Comparison of ENCODE assay signal across 11 cellular contexts in the genomic region with DNA sequence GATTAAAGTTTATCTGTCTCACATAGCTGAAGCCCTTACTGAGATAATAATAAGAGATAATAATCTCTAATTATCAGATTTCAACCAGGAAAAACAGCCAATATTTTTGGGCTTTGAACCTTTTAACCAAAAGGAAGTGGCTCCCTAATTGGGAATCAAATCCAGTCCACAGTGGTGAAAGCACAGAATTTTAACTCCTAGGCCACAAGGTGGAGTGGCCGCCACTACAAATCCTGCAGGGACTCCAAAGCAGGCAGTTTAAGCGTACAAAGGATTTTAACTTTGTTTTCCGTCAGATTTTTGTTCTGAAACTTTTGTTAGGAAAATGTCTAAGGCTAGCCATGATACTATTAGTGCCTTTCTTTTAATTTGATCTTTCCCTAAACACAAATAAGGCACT.
DNase-seq lines count a peak whose midpoint lies in the region; ATAC-seq and TF ChIP-seq lines count a peak whose summit lies in the region.
"Had no signal": no experiment of that assay in that cellular context is flagged by ENCODE, and none has a peak within 500 bp of the region (broad histone marks: within the 10 kb centered on the region; RNA-seq: fewer than 3 reads in every experiment).

No MANE protein-coding gene starts in this region.

- no peak overlapping the region for H3K27ac Mint-ChIP-seq in activated CD4-positive, alpha-beta T cell treated with anti-CD3 and anti-CD28 coated beads, Interleukin-2, amount 10 ng/mL, durations not matched to agents 24 days and 14 days

- intact Hi-C loops in IMR-90 (cut with micrococcal nuclease): loop anchor here (10.0 kb wide), 1 partner anchor 358 kb away; no protein-coding TSS in a partner anchor
- intact Hi-C loops in activated CD4-positive, alpha-beta T cell treated with anti-CD3 and anti-CD28 coated beads, Interleukin-2, amount 10 ng/mL, durations not matched to agents 24 days and 14 days (cut with micrococcal nuclease): no loop called here

- peak; percentile 48 for TF ChIP-seq CTCF in IMR-90 (conservative IDR thresholded peaks at IDR 0.05; ENCODE audit: low read depth, low read length)
- TF ChIP-seq CTCF in liver (IDR thresholded peaks at IDR 0.05; ENCODE audit: low read depth, low read length, missing input control): peak; percentile 37

- H3K36me3 Mint-ChIP-seq in activated CD4-positive, alpha-beta T cell treated with anti-CD3 and anti-CD28 coated beads, Interleukin-2, amount 10 ng/mL, durations not matched to agents 24 days and 14 days (ENCODE audit: low read depth): no peaks in the 10 kb centered on the region

- H3K36me3 ChIP-seq in IMR-90 (ENCODE audit: control insufficient read depth, insufficient read depth, low read length): no peaks in the 10 kb centered on the region
- H3K36me3 ChIP-seq in liver (ENCODE audit: control insufficient read depth in 4 of 4, insufficient read depth in 3 of 4, low read depth in 1 of 4, low read length in 3 of 4): no peaks in the 10 kb centered on the region
- H3K36me3 ChIP-seq: tibial artery had no signal

- no peaks in the 10 kb centered on the region for H4K20me1 ChIP-seq in IMR-90 (ENCODE audit: insufficient read depth, low read length)

- peak; percentile 79 for ATAC-seq in IMR-90 (ENCODE audit: low read depth)

- CTCF ChIA-PET in IMR-90 (lab: Yijun Ruan, JAX): interaction anchor here (1.5 kb wide), 1 partner anchor 116 kb away, joined by 3 read pairs; no protein-coding TSS in a partner anchor

- no peaks in the 10 kb centered on the region for H3K9me1 ChIP-seq in IMR-90 (ENCODE audit: insufficient read depth, low read length)

- H3K4ac ChIP-seq in IMR-90 (ENCODE audit: low read depth, low read length): no peak overlapping the region

- no peaks in the 10 kb centered on the region for H3K4me1 Mint-ChIP-seq in activated CD4-positive, alpha-beta T cell treated with anti-CD3 and anti-CD28 coated beads, Interleukin-2, amount 10 ng/mL, durations not matched to agents 24 days and 14 days

- H3K4me3 Mint-ChIP-seq in activated CD4-positive, alpha-beta T cell treated with anti-CD3 and anti-CD28 coated beads, Interleukin-2, amount 10 ng/mL, durations not matched to agents 24 days and 14 days: no peak overlapping the region

- no peaks in the 10 kb centered on the region for H3K9me3 Mint-ChIP-seq in activated CD4-positive, alpha-beta T cell treated with anti-CD3 and anti-CD28 coated beads, Interleukin-2, amount 10 ng/mL, durations not matched to agents 24 days and 14 days

- H3K27me3 ChIP-seq in IMR-90 (ENCODE audit: control insufficient read depth, insufficient read depth, low read length) (no peaks in the 10 kb centered on the region), liver (ENCODE audit: control insufficient read depth in 4 of 4, insufficient read depth in 4 of 4, low read length in 3 of 4) (no peaks in the 10 kb centered on the region)
- H3K27me3 ChIP-seq: tibial artery had no signal

- WGBS in IMR-90 (ENCODE audit: extremely low coverage in 2 of 2, insufficient read length in 1 of 2), 2 experiments: no CpG with 5 or more reads among the region's 3 CpGs
- WGBS in liver: 34% methylated on average over 3 of the region's 3 CpGs

- H4K91ac ChIP-seq in IMR-90 (ENCODE audit: insufficient read depth, low read depth, low read length): no peak overlapping the region

- no peak overlapping the region for H3K9ac ChIP-seq in IMR-90 (ENCODE audit: low read depth, low read length)
- H3K9ac ChIP-seq in liver (ENCODE audit: low read depth in 1 of 2, low read length in 2 of 2): no peak overlapping the region

- no peak overlapping the region for H3K4me3 ChIP-seq in IMR-90 (ENCODE audit: insufficient read depth, low read depth, low read length)
- H3K4me3 ChIP-seq in liver (ENCODE audit: low read depth in 1 of 3, low read length in 3 of 3): no peak overlapping the region
- H3K4me3 ChIP-seq: tibial artery had no signal

- no peak overlapping the region for H2AK5ac ChIP-seq in IMR-90 (ENCODE audit: low read depth, low read length)

- H3K56ac ChIP-seq in IMR-90 (ENCODE audit: extremely low read depth, insufficient read depth, low read length): no peak overlapping the region

- peak; percentile 62 for TF ChIP-seq RAD21 in IMR-90 (IDR thresholded peaks at IDR 0.05; ENCODE audit: low read length)
- TF ChIP-seq RAD21 in liver (IDR thresholded peaks at IDR 0.05): peak; percentile 86 to 87

- peak; percentile 14 for DNase-seq in Daoy (ENCODE audit: low read depth)
- peak; percentile 37 for DNase-seq in IMR-90
- peak; percentile 66 for DNase-seq in astrocyte of the hippocampus (ENCODE audit: low read depth, low spot score)
- DNase-seq in COR-L47 (lab: John Stamatoyannopoulos, UW): no peak
- no peak for DNase-seq in GM19240 (ENCODE audit: insufficient read length, low spot score)
- no peak for DNase-seq in activated CD4-positive, alpha-beta T cell treated with anti-CD3 and anti-CD28 coated beads, Interleukin-2, amount 10 ng/mL, durations not matched to agents 24 days and 14 days
- no peak for DNase-seq in putamen (ENCODE audit: low spot score)
- DNase-seq: activated naive CD4-positive, alpha-beta T cell treated with anti-CD3 and anti-CD28 coated beads, Interleukin-2, amount 50 U/mL, for 16 hours; NCI-H510A; tibial artery had no signal

- dilution Hi-C loops in IMR-90 (cut with HindIII; ENCODE audit: low sequenced_read_pairs, unreplicated experiment): no loop called here

- H2AK9ac ChIP-seq in IMR-90 (replicated peaks; ENCODE audit: low read depth, low read length, poor library complexity): no peak overlapping the region

- no peak overlapping the region for H2BK120ac ChIP-seq in IMR-90 (ENCODE audit: low read depth, low read length)

- no peak overlapping the region for H3K23ac ChIP-seq in IMR-90 (ENCODE audit: low read depth, low read length)

- no peaks in the 10 kb centered on the region for H3K9me3 ChIP-seq in IMR-90 (ENCODE audit: control insufficient read depth, insufficient read depth, low read length)
- H3K9me3 ChIP-seq in liver (ENCODE audit: control insufficient read depth in 4 of 4, low read length in 3 of 4): no peaks in the 10 kb centered on the region
- H3K9me3 ChIP-seq: tibial artery had no signal

- H3K18ac ChIP-seq in IMR-90 (ENCODE audit: low read depth, low read length): no peak overlapping the region

- in situ Hi-C loops in IMR-90 (cut with MboI; ENCODE audit: low sequenced_read_pairs): loop anchor here (5.0 to 25.0 kb wide), 3 partner anchors 328 to 1646 kb away; no protein-coding TSS in a partner anchor

- H2BK5ac ChIP-seq in IMR-90 (ENCODE audit: low read depth, low read length, poor library complexity, severe bottlenecking): no peak overlapping the region

- H3K14ac ChIP-seq in IMR-90 (replicated peaks; ENCODE audit: low read depth, low read length): no peak overlapping the region

- TF ChIP-seq POLR2A in IMR-90 (IDR thresholded peaks at IDR 0.05; ENCODE audit: low read depth, low read length): no peak

- H3K79me1 ChIP-seq in IMR-90 (ENCODE audit: low read depth in 1 of 2, low read length in 2 of 2): no peaks in the 10 kb centered on the region

- no peak overlapping the region for H4K5ac ChIP-seq in IMR-90 (ENCODE audit: low read depth, low read length)

- H3K4me1 ChIP-seq in IMR-90 (ENCODE audit: control insufficient read depth, insufficient read depth, low read length) (no peaks in the 10 kb centered on the region), liver (ENCODE audit: control insufficient read depth in 4 of 4, insufficient read depth in 4 of 4, low read length in 3 of 4) (peaks cover 0 to 3% (median 0%) of the 10 kb centered on the region in 4 donors)
- H3K4me1 ChIP-seq: tibial artery had no signal

- POLR2A ChIA-PET in IMR-90 (lab: Charles Lee; ENCODE audit: unreplicated experiment): no interaction called here

- H4K8ac ChIP-seq in IMR-90 (ENCODE audit: low read depth in 2 of 2, low read length in 2 of 2): no peak overlapping the region

- no peak overlapping the region for H2AFZ ChIP-seq in IMR-90 (replicated peaks; ENCODE audit: low read length, poor library complexity)

- no peaks in the 10 kb centered on the region for H3K27me3 Mint-ChIP-seq in activated CD4-positive, alpha-beta T cell treated with anti-CD3 and anti-CD28 coated beads, Interleukin-2, amount 10 ng/mL, durations not matched to agents 24 days and 14 days

- no peak overlapping the region for H2BK15ac ChIP-seq in IMR-90 (ENCODE audit: low read depth, low read length)

- no peak overlapping the region for H3K4me2 ChIP-seq in IMR-90 (ENCODE audit: low read depth, low read length)

- BruUV-seq in IMR-90 (replicated peaks; lab: Mats Ljungman, UMichigan): no TSS peak

- H2BK20ac ChIP-seq in IMR-90 (ENCODE audit: low read depth, low read length): no peak overlapping the region

- H3K27ac ChIP-seq in IMR-90 (ENCODE audit: insufficient read depth, low read length): no peak overlapping the region
- H3K27ac ChIP-seq in liver (ENCODE audit: low read depth in 1 of 2, low read length in 2 of 2): no peak overlapping the region
- H3K27ac ChIP-seq: tibial artery had no signal

TF ChIP-seq in IMR-90, 13 proteins besides CTCF, POLR2A, EP300 and RAD21:
- TF ChIP-seq MXI1 (IDR thresholded peaks at IDR 0.05; ENCODE audit: borderline replicate concordance, low read depth, low read length): no peak
- TF ChIP-seq SMC3 (IDR thresholded peaks at IDR 0.05; ENCODE audit: low read depth, low read length): peak; percentile 62
- no peak for TF ChIP-seq MAFK (IDR thresholded peaks at IDR 0.05; ENCODE audit: low read depth, low read length)
- no peak for TF ChIP-seq CEBPB (IDR thresholded peaks at IDR 0.05; ENCODE audit: low read depth, low read length)
TF ChIP-seq in IMR-90: peak in this region for 1.

TF ChIP-seq in liver, 16 proteins besides CTCF, POLR2A, EP300 and RAD21:
- TF ChIP-seq RXRA (IDR thresholded peaks at IDR 0.05) (no peak), HNF4A (conservative IDR thresholded peaks at IDR 0.05) (peak in 1 of 2 donors; percentile 11)

Comparison
In these comparisons a context has a peak if more than half of its experiments do, and no peak if none do; other contexts are left out.
1. DNase-seq: peak in Daoy (single experiment), IMR-90 (single experiment) and astrocyte of the hippocampus (single experiment); none in COR-L47 (single experiment), GM19240 (single experiment), activated CD4-positive, alpha-beta T cell treated with anti-CD3 and anti-CD28 coated beads, Interleukin-2, amount 10 ng/mL, durations not matched to agents 24 days and 14 days (single experiment) and putamen (single experiment).